8 cellular contexts compared by ENCODE assay signal in the genomic region with DNA sequence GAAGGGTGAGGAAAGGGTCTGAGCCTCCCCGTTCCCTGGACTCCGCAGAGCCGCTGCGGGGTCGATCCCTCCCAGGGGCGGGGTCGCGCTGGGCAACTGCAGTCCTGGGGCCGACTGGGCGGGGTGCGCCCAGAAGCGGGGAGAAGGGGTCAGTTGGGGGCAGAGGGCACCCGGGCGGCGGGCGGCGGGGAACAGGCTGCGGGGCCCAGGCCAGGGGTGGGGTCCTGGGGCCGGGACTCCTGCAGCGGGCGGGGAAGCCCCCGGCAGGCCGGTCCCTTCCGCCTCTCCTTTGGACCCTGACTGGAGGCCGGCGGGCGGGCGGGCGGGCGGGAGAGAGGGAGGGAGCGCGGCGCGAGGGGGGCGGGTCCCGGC. TPM values are rescaled to one million over a fixed set of nuclear protein-coding genes. Genes with fewer than 3 reads are reported as not detected.
DNase-seq lines count a peak whose midpoint lies in the region; ATAC-seq and TF ChIP-seq lines count a peak whose summit lies in the region.

No MANE protein-coding gene starts in this region.

- peak overlapping the region; percentile 93 to 99 (median 95) for H3K4me3 Mint-ChIP-seq in CD4-positive, CD25-positive, alpha-beta regulatory T cell
- peak overlapping the region; percentile 98 for H3K4me3 Mint-ChIP-seq in neural crest cell

- H3K36me3 Mint-ChIP-seq in CD4-positive, CD25-positive, alpha-beta regulatory T cell: peaks cover 5% of the 10 kb centered on the region
- H3K36me3 Mint-ChIP-seq in neural crest cell (ENCODE audit: low read depth): peaks cover 4% of the 10 kb centered on the region

- H3K27ac ChIP-seq in CD4-positive, CD25-positive, alpha-beta regulatory T cell (ENCODE audit: insufficient read depth, low read length, poor library complexity, severe bottlenecking): peak overlapping the region; percentile 99

- H3K27me3 Mint-ChIP-seq in CD4-positive, CD25-positive, alpha-beta regulatory T cell: peaks cover 6% of the 10 kb centered on the region
- no peaks in the 10 kb centered on the region for H3K27me3 Mint-ChIP-seq in neural crest cell (ENCODE audit: low read depth)

- no peaks in the 10 kb centered on the region for H3K27me3 ChIP-seq in CD4-positive, CD25-positive, alpha-beta regulatory T cell (ENCODE audit: control insufficient read depth, insufficient read depth, low read length)
- H3K27me3 ChIP-seq in endocrine pancreas (ENCODE audit: control insufficient read depth, insufficient read depth, low read length): no peaks in the 10 kb centered on the region

- peaks cover 2% of the 10 kb centered on the region for H3K36me3 ChIP-seq in CD4-positive, CD25-positive, alpha-beta regulatory T cell (ENCODE audit: control insufficient read depth, insufficient read depth, low read length)
- H3K36me3 ChIP-seq in endocrine pancreas (ENCODE audit: control insufficient read depth, insufficient read depth, low read length): no peaks in the 10 kb centered on the region

- no peak for TF ChIP-seq CTCF in neural crest cell (conservative IDR thresholded peaks at IDR 0.05)

- no peaks in the 10 kb centered on the region for H3K9me3 ChIP-seq in CD4-positive, CD25-positive, alpha-beta regulatory T cell (ENCODE audit: control insufficient read depth in 2 of 2, low read length in 2 of 2)
- no peaks in the 10 kb centered on the region for H3K9me3 ChIP-seq in endocrine pancreas (ENCODE audit: control insufficient read depth, low read length)

- H3K27ac Mint-ChIP-seq in CD4-positive, CD25-positive, alpha-beta regulatory T cell: peak overlapping the region; percentile 93 to 98 (median 96)
- peak overlapping the region; percentile 92 for H3K27ac Mint-ChIP-seq in neural crest cell (ENCODE audit: unreplicated experiment)

- no peak for DNase-seq in CD4-positive, CD25-positive, alpha-beta regulatory T cell
- DNase-seq in NCI-H82 treated with DMSO at 0.1 percent for 48 hours (lab: John Stamatoyannopoulos, UW; ENCODE audit: unreplicated experiment) (peak; percentile 53), neural crest cell (ENCODE audit: low read depth, low spot score) (no peak), GM19238 (ENCODE audit: insufficient read length, low spot score) (no peak), NCI-H2171 treated with DMSO at 0.1 percent for 48 hours (lab: John Stamatoyannopoulos, UW) (no peak), GDM1 (lab: John Stamatoyannopoulos, UW) (no peak)

- H3K4me1 Mint-ChIP-seq in CD4-positive, CD25-positive, alpha-beta regulatory T cell: peaks cover 18 to 49% (median 33%) of the 10 kb centered on the region in 4 donors
- peaks cover 27% of the 10 kb centered on the region for H3K4me1 Mint-ChIP-seq in neural crest cell

- peak overlapping the region; percentile 99 for H3K9ac ChIP-seq in endocrine pancreas (ENCODE audit: control insufficient read depth, insufficient read depth, low read length)

- H3K9me3 Mint-ChIP-seq in CD4-positive, CD25-positive, alpha-beta regulatory T cell: no peaks in the 10 kb centered on the region
- H3K9me3 Mint-ChIP-seq in neural crest cell: no peaks in the 10 kb centered on the region

- ATAC-seq in CD4-positive, CD25-positive, alpha-beta regulatory T cell (ENCODE audit: low read depth in 2 of 2): peak; percentile 10 to 19
- peak; percentile 31 for ATAC-seq in GM21723 (IDR thresholded peaks at IDR 0.05; ENCODE audit: unreplicated experiment)

- peaks cover 50% of the 10 kb centered on the region for H3K4me1 ChIP-seq in CD4-positive, CD25-positive, alpha-beta regulatory T cell (ENCODE audit: control insufficient read depth, insufficient read depth, low read length, poor library complexity, severe bottlenecking)
- peaks cover 18% of the 10 kb centered on the region for H3K4me1 ChIP-seq in endocrine pancreas (ENCODE audit: control insufficient read depth, insufficient read depth, low read length)

- H3K4me3 ChIP-seq in CD4-positive, CD25-positive, alpha-beta regulatory T cell (ENCODE audit: low read depth, low read length): peak overlapping the region; percentile 62
- no peak overlapping the region for H3K4me3 ChIP-seq in endocrine pancreas (ENCODE audit: control insufficient read depth, insufficient read depth, low read length)

RNA-seq across cellular contexts. Expression of gene GGNBP2, which starts 0.4 kb away (rescaled TPM):
- 144 TPM for total RNA-seq in CD4-positive, CD25-positive, alpha-beta regulatory T cell
- polyA plus RNA-seq in CD4-positive, CD25-positive, alpha-beta regulatory T cell: 10 to 100 TPM; 45.9 to 60.0 (median 53.0) TPM
- total RNA-seq in neural crest cell: 71.8 and 72.3 TPM in 2 replicates

RNA-seq across cellular contexts. Expression of gene PIGW, which starts 10.3 kb away (rescaled TPM):
- 6.2 TPM for total RNA-seq in CD4-positive, CD25-positive, alpha-beta regulatory T cell
- 10 to 100 TPM in 1 of 4 donors, 1 to 10 TPM in 3; 4.6 to 10.6 (median 7.3) TPM for polyA plus RNA-seq in CD4-positive, CD25-positive, alpha-beta regulatory T cell
- total RNA-seq in neural crest cell: 20.8 and 20.9 TPM in 2 replicates

RNA-seq across cellular contexts. Expression of gene MYO19, which starts 10.4 kb away (rescaled TPM):
- total RNA-seq in CD4-positive, CD25-positive, alpha-beta regulatory T cell: 86.1 TPM
- polyA plus RNA-seq in CD4-positive, CD25-positive, alpha-beta regulatory T cell: 1 to 10 TPM; 4.8 to 8.1 (median 5.9) TPM
- total RNA-seq in neural crest cell: 101 and 104 TPM in 2 replicates

RNA-seq across cellular contexts. Expression of gene DHRS11, which starts 46.6 kb away (rescaled TPM):
- total RNA-seq in CD4-positive, CD25-positive, alpha-beta regulatory T cell: 4.7 TPM
- 1 to 10 TPM; 3.3 to 5.5 (median 4.7) TPM for polyA plus RNA-seq in CD4-positive, CD25-positive, alpha-beta regulatory T cell
- 12.3 and 14.7 TPM in 2 replicates for total RNA-seq in neural crest cell

RNA-seq across cellular contexts. Expression of gene MRM1, which starts 56.3 kb away (rescaled TPM):
- 3.2 TPM for total RNA-seq in CD4-positive, CD25-positive, alpha-beta regulatory T cell
- polyA plus RNA-seq in CD4-positive, CD25-positive, alpha-beta regulatory T cell: 1 to 10 TPM; 5.6 to 8.0 (median 7.4) TPM
- 4.6 and 5.4 TPM in 2 replicates for total RNA-seq in neural crest cell
